Comparison of ENCODE assay signal across 31 cellular contexts in the genomic region with DNA sequence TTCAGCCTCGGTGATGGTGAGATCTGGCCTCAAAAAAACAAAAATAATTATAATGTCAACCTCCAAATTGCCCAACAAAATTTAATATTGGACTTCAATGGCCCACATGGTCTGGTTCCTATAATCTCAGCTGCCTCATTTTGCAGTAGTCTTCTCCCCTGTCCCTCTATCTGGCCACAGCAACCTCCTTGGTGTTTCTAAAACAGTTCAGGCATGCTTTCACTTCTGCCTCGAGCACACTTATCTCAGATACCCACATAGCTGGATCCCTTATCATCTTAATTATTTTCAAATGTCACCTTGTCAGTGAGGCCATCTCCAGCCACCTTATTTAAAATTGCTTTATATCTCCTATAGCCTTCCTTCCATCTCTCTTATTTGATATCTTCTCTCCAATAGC.
"Had no signal": no experiment of that assay in that cellular context is flagged by ENCODE, and none has a peak within 500 bp of the region (broad histone marks: within the 10 kb centered on the region; RNA-seq: fewer than 3 reads in every experiment).

No MANE protein-coding gene starts in this region.

- DNase-seq: activated effector memory CD4-positive, alpha-beta T cell treated with anti-CD3 and anti-CD28 coated beads, Interleukin-2, amount 50 U/mL, for 16 hours; activated effector memory CD4-positive, alpha-beta T cell treated with Interleukin-2 at 50 U/mL for 16 hours; activated gamma-delta T cell; activated gamma-delta T cell treated with Interleukin-2 at 50 U/mL for 16 hours; activated naive CD4-positive, alpha-beta T cell; activated naive CD4-positive, alpha-beta T cell treated with anti-CD3 and anti-CD28 coated beads for 36 hours; activated naive CD4-positive, alpha-beta T cell treated with anti-CD3 and anti-CD28 coated beads, Interleukin-2, amount 10 ng/mL, durations not matched to agents 7 days and 5 days; activated naive CD4-positive, alpha-beta T cell treated with Interleukin-2 at 50 U/mL for 16 hours; activated naive CD8-positive, alpha-beta T cell treated with anti-CD3 and anti-CD28 coated beads for 36 hours; activated naive CD8-positive, alpha-beta T cell treated with anti-CD3 and anti-CD28 coated beads, Interleukin-2, amount 10 ng/mL, durations not matched to agents 7 days and 5 days; activated naive CD8-positive, alpha-beta T cell treated with anti-CD3 and anti-CD28 coated beads, Interleukin-2, amount 50 U/mL, for 24 hours; activated T-cell treated with anti-CD3 and anti-CD28 coated beads, Interleukin-2, amount 50 U/mL, for 1 hour; activated T-cell treated with anti-CD3 and anti-CD28 coated beads, Interleukin-2, amount 50 U/mL, for 24 hours; activated T-cell treated with anti-CD3 and anti-CD28 coated beads, Interleukin-2, amount 50 U/mL, for 4 hours; activated T-cell treated with anti-CD3 and anti-CD28 coated beads, Interleukin-2, amount 50 U/mL, for 48 hours; activated T-cell treated with anti-CD3 and anti-CD28 coated beads, Interleukin-2, amount 50 U/mL, for 72 hours; adrenal gland; amniotic stem cell; amygdala; anterior cingulate cortex; aorta; body of pancreas; brain microvascular endothelial cell; caudate nucleus; central memory CD4-positive, alpha-beta T cell; cerebellar nuclear complex had no signal

- H3K27ac ChIP-seq: adrenal gland, ascending aorta, body of pancreas, brain microvascular endothelial cell, breast epithelium, cardiac muscle cell had no signal

- H3K4me3 ChIP-seq: adrenal gland, ascending aorta, body of pancreas, breast epithelium, cardiac muscle cell had no signal

- H3K27me3 ChIP-seq: adrenal gland, ascending aorta, body of pancreas, brain microvascular endothelial cell, breast epithelium, cardiac muscle cell had no signal

- H3K4me1 ChIP-seq: adrenal gland, ascending aorta, body of pancreas, breast epithelium had no signal

- H3K36me3 ChIP-seq: adrenal gland, ascending aorta, brain microvascular endothelial cell, breast epithelium, cardiac muscle cell had no signal

- H3K9me3 ChIP-seq: adrenal gland, ascending aorta, body of pancreas had no signal

- ATAC-seq: activated naive CD4-positive, alpha-beta T cell treated with anti-CD3 and anti-CD28 coated beads, Interleukin-2, amount 50 U/mL, for 72 hours; activated naive CD8-positive, alpha-beta T cell treated with anti-CD3 and anti-CD28 coated beads, Interleukin-2, amount 50 U/mL, for 24 hours; activated T-cell treated with anti-CD3 and anti-CD28 coated beads, Interleukin-2, amount 50 U/mL, for 4 hours; activated T-cell treated with anti-CD3 and anti-CD28 coated beads, Interleukin-2, amount 50 U/mL, for 72 hours; activated T-helper 17 cell treated with anti-CD3 and anti-CD28 coated beads, Interleukin-2, amount 50 U/mL, for 72 hours; body of pancreas had no signal
